Comparison of ENCODE assay signal across 27 cellular contexts in the genomic region with DNA sequence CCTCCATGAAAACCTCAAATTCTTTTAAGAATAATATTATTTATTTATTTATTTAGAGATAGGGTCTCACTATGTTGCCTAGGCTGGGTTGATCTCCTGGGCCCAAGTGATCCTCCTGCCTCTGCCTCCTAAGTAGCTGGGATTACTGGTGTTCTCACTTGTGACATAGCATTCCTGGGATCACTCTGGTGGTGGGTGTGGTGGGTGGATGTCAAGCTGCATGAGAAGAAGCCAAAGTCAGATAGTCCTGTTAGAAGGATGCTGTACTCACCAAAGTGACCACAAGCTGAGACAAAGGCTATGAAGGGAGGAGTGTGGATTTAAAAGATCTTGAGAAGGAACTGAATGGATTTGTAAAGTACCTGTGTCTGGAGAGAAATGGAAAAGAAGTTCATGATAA.
"Had no signal": no experiment of that assay in that cellular context is flagged by ENCODE, and none has a peak within 500 bp of the region (broad histone marks: within the 10 kb centered on the region; RNA-seq: fewer than 3 reads in every experiment).

No MANE protein-coding gene starts in this region.

- H3K27me3 Mint-ChIP-seq: stimulated activated naive CD8-positive, alpha-beta T cell treated with anti-CD3 and anti-CD28 coated beads, Interleukin-15, amount 100 ng/mL, for 72 hours had no signal

- H3K4me1 ChIP-seq: left lung, lower lobe of right lung, pancreas had no signal

- DNase-seq: hippocampal formation; kidney; left colon; left lung; lower lobe of right lung; mammary epithelial cell; mesenchymal stem cell; naive B cell; nucleus accumbens; pancreas; retina; right cardiac atrium; spleen; stimulated activated CD4-positive, alpha-beta T cell treated with anti-CD3 and anti-CD28 coated beads, Interleukin-2, amount 100 ng/mL, for 48 hours; stimulated activated CD4-positive, alpha-beta T cell treated with anti-CD3 and anti-CD28 coated beads, Interleukin-4, amount 100 ng/mL, for 4 hours; stimulated activated CD8-positive, alpha-beta memory T cell treated with anti-CD3 and anti-CD28 coated beads, Interleukin-4, amount 100 ng/mL, for 48 hours; stimulated activated naive CD4-positive, alpha-beta T cell treated with Interleukin-2 at 50 U/mL for 16 hours; stimulated activated naive CD8-positive, alpha-beta T cell treated with anti-CD3 and anti-CD28 coated beads, Interleukin-15, amount 100 ng/mL, for 72 hours; substantia nigra; upper lobe of left lung had no signal

- H3K4me3 Mint-ChIP-seq: mesothelial cell of epicardium; naive B cell; nephron; neural crest cell; stimulated activated memory B cell treated with anti-CD40 and anti-IgM and Interleukin-4, amounts not matched to agents 10 μg/mL and 1 μg/mL and 100 μg/mL, for 72 hours; stimulated activated naive CD8-positive, alpha-beta T cell treated with anti-CD3 and anti-CD28 coated beads, Interleukin-15, amount 100 ng/mL, for 72 hours had no signal

- H3K36me3 Mint-ChIP-seq: mesothelial cell of epicardium; stimulated activated memory B cell treated with anti-CD40 and anti-IgM and Interleukin-4, amounts not matched to agents 10 μg/mL and 1 μg/mL and 100 μg/mL, for 72 hours had no signal

- H3K27ac Mint-ChIP-seq: mesothelial cell of epicardium; stimulated activated memory B cell treated with anti-CD40 and anti-IgM and Interleukin-4, amounts not matched to agents 10 μg/mL and 1 μg/mL and 100 μg/mL, for 72 hours; stimulated activated naive CD8-positive, alpha-beta T cell treated with anti-CD3 and anti-CD28 coated beads, Interleukin-15, amount 100 ng/mL, for 72 hours had no signal

- H3K9me3 ChIP-seq: left lung, lower lobe of right lung, pancreas, prostate gland, spleen, upper lobe of left lung had no signal

- H3K9me3 Mint-ChIP-seq: mesothelial cell of epicardium, nephron had no signal

- H3K27ac ChIP-seq: left lung, lower lobe of right lung, pancreas, skin epidermis, spleen, tibial nerve, upper lobe of left lung had no signal

- H3K4me3 ChIP-seq: left lung, lower lobe of right lung, pancreas, prostate gland, skin epidermis, spleen, tibial nerve, upper lobe of left lung had no signal

- ATAC-seq: lower lobe of right lung; right cardiac atrium; stimulated activated memory B cell treated with anti-CD40 and anti-IgM and Interleukin-4, amounts not matched to agents 10 μg/mL and 1 μg/mL and 100 μg/mL, for 72 hours; stimulated activated naive CD8-positive, alpha-beta T cell treated with anti-CD3 and anti-CD28 coated beads, Interleukin-15, amount 100 ng/mL, for 72 hours had no signal

- H3K27me3 ChIP-seq: left lung, pancreas, tibial nerve, upper lobe of left lung had no signal

- H3K36me3 ChIP-seq: left lung, lower lobe of right lung, pancreas, prostate gland, spleen, tibial nerve, upper lobe of left lung had no signal
